In the genomic region with DNA sequence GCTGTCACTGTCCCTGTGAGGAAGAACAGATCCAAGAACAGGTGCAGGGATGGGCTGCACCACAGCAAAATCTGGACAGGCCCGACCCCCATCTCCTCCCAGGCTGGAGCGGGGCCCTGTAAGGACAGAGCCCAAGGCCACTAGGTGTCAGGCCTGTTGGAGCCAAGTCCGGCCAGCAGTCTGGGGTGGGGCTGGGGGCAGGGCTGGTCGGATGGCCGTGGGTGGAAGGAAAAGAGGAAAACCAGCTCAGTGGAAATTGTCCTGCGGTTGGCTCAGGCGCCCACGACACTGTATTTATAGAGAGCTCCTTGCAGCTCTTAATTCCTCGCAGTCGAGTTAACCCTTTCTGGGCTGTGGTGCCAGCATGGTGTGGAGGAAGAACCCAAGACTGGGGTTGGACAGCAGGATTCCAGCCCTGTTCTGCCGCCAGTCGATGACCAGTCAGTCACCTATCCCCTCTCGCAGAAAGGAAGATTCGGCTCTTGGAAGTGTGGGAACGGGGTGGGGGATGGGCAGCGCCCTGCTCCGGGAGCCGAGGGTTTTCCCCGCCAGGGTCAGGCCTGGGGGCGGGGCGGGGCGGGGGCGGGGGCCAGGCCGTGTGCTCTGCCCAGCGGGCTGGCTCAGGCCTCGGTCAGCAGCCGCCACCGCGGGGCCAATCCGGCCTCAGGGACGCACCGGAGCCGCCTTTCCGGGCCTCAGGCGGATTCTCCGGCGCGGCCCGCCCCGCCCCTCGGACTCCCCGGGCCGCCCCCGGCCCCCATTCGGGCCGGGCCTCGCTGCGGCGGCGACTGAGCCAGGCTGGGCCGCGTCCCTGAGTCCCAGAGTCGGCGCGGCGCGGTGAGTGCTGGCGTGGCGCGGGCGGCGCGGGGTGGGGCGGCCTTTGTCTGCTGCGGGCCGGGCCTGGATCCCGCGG, we compare ENCODE assay signal across 8 cellular contexts. TPM values are rescaled to one million over a fixed set of nuclear protein-coding genes. Genes with fewer than 3 reads are reported as not detected.
DNase-seq lines count a peak whose midpoint lies in the region; ATAC-seq and TF ChIP-seq lines count a peak whose summit lies in the region.

A gene (plus strand): TSS at position 760 of the 913 bp plus-strand sequence. CDS start 15,257 bp downstream, outside the sequence.

- no peaks in the 10 kb centered on the region for H4K20me1 ChIP-seq in mammary epithelial cell (ENCODE audit: insufficient read depth, low read length)

- dilution Hi-C loops in mammary epithelial cell (cut with HindIII; ENCODE audit: low sequenced_read_pairs), result no loop called here

- peaks cover 45% of the 10 kb centered on the region for H3K79me2 ChIP-seq in mammary epithelial cell (ENCODE audit: insufficient read depth, low read length)

- ATAC-seq in HG03521 (IDR thresholded peaks at IDR 0.05; ENCODE audit: unreplicated experiment), result no peak
- ATAC-seq in GM21737 (IDR thresholded peaks at IDR 0.05; ENCODE audit: unreplicated experiment), result no peak

- DNase-seq in AG04449 (ENCODE audit: low read depth, low spot score), result no peak
- DNase-seq in GM10248 (ENCODE audit: extremely low spot score), result peak; percentile 78
- DNase-seq in NT2/D1 (ENCODE audit: low read depth, low spot score), result no peak
- DNase-seq in mammary epithelial cell, result peak; percentile 55

- H3K36me3 ChIP-seq in NT2/D1 (ENCODE audit: insufficient read depth, insufficient read length, low read length), result peaks cover 3% of the 10 kb centered on the region
- no peaks in the 10 kb centered on the region for H3K36me3 ChIP-seq in mammary epithelial cell (ENCODE audit: insufficient read depth, low read length)
- no peaks in the 10 kb centered on the region for H3K36me3 ChIP-seq in iPS-15b (ENCODE audit: control insufficient read depth, insufficient read depth, low read length)
- no peaks in the 10 kb centered on the region for H3K36me3 ChIP-seq in rectal smooth muscle tissue (ENCODE audit: control insufficient read depth, insufficient read depth, low read length)

- CTCF ChIA-PET in AG04449 (lab: Yijun Ruan, JAX), result interaction anchor here (0.9 to 15.1 kb wide), 10 partner anchors 11 to 124 kb away, joined by 3 to 378 read pairs (median 8); a partner anchor contains a TSS
- CTCF ChIA-PET in GM10248 (lab: Yijun Ruan, JAX), result interaction anchor here (0.8 to 15.1 kb wide), 6 partner anchors 15 to 146 kb away, joined by 3 to 392 read pairs (median 4); no protein-coding TSS in a partner anchor
- CTCF ChIA-PET in mammary epithelial cell (lab: Charles Lee; ENCODE audit: low non-redundant PET), result interaction anchor here (0.7 kb wide), 2 partner anchors 48 to 49 kb away, joined by 3 read pairs; no protein-coding TSS in a partner anchor

- H3K27me3 ChIP-seq in NT2/D1 (ENCODE audit: insufficient read depth, insufficient read length) (no peaks in the 10 kb centered on the region), mammary epithelial cell (ENCODE audit: insufficient read depth, low read length) (no peaks in the 10 kb centered on the region), iPS-15b (ENCODE audit: control insufficient read depth, insufficient read depth, low read length) (no peaks in the 10 kb centered on the region), rectal smooth muscle tissue (ENCODE audit: control insufficient read depth, insufficient read depth, low read length) (no peaks in the 10 kb centered on the region)

- WGBS in mammary epithelial cell (ENCODE audit: low coverage, missing lambda C conversion rate), result 0% methylated on average over 4 of the region's 68 CpGs

- peak within 1 kb of the TSS; percentile 70 for H2AFZ ChIP-seq in mammary epithelial cell (ENCODE audit: low read depth, low read length)

- H3K4me1 ChIP-seq in NT2/D1 (ENCODE audit: insufficient read depth, insufficient read length) (peaks cover 16% of the 10 kb centered on the region), mammary epithelial cell (ENCODE audit: insufficient read depth, low read length) (peaks cover 36% of the 10 kb centered on the region), iPS-15b (ENCODE audit: control insufficient read depth, insufficient read depth, low read length) (peaks cover 21% of the 10 kb centered on the region), rectal smooth muscle tissue (ENCODE audit: control insufficient read depth, insufficient read depth, low read length) (peaks cover 8% of the 10 kb centered on the region)

- TF ChIP-seq CTCF in AG04449 (IDR thresholded peaks at IDR 0.05; ENCODE audit: insufficient read depth, low read length, missing control alignments), result peak; percentile 32
- TF ChIP-seq CTCF in GM10248 (IDR thresholded peaks at IDR 0.05; ENCODE audit: control extremely low read depth, extremely low read depth, low read depth, missing control alignments), result peak; percentile 43
- peak in 1 of 2 donors; percentile 33 for TF ChIP-seq CTCF in mammary epithelial cell (conservative IDR thresholded peaks at IDR 0.05 in 1 of 2, IDR thresholded peaks at IDR 0.05 in 1 of 2; ENCODE audit: extremely low read depth in 1 of 2, insufficient read depth in 1 of 2, low read depth in 1 of 2, low read length in 2 of 2)

- no TSS peak for BruUV-seq in mammary epithelial cell (replicated peaks; lab: Mats Ljungman, UMichigan)

- peak within 1 kb of the TSS; percentile 89 for H3K9ac ChIP-seq in NT2/D1 (ENCODE audit: insufficient read length, low read depth)
- peak within 1 kb of the TSS; percentile 69 for H3K9ac ChIP-seq in mammary epithelial cell (ENCODE audit: insufficient read depth, low read length)
- peak within 1 kb of the TSS; percentile 84 for H3K9ac ChIP-seq in iPS-15b (ENCODE audit: low read depth, low read length)
- peak within 1 kb of the TSS; percentile 47 for H3K9ac ChIP-seq in rectal smooth muscle tissue (ENCODE audit: low read length)

- in situ Hi-C loops in mammary epithelial cell (cut with MboI; ENCODE audit: low sequenced_read_pairs in 2 of 2), result loop anchor here in 1 of 2 donors (25.0 kb wide), 1 partner anchor 372 kb away; no protein-coding TSS in a partner anchor

- H3K27ac ChIP-seq in mammary epithelial cell (ENCODE audit: insufficient read depth, low read depth, low read length) (peak within 1 kb of the TSS; percentile 54), rectal smooth muscle tissue (ENCODE audit: low read depth, low read length) (peak within 1 kb of the TSS; percentile 71)

- peak within 1 kb of the TSS; percentile 91 for H3K4me2 ChIP-seq in mammary epithelial cell (ENCODE audit: insufficient read depth, low read depth, low read length)

- H3K4me3 ChIP-seq in AG04449 (ENCODE audit: low read depth, low read length) (peak within 1 kb of the TSS; percentile 85), NT2/D1 (ENCODE audit: insufficient read length, low read depth) (peak within 1 kb of the TSS; percentile 84), mammary epithelial cell (replicated peaks in 1 of 3; ENCODE audit: insufficient read depth in 1 of 3, low read depth in 2 of 3, low read length in 3 of 3) (peak within 1 kb of the TSS; percentile 71 to 87 (median 84)), iPS-15b (ENCODE audit: low read depth, low read length) (peak within 1 kb of the TSS; percentile 76), rectal smooth muscle tissue (ENCODE audit: low read length) (peak within 1 kb of the TSS; percentile 75)

- POLR2A ChIA-PET in AG04449 (lab: Yijun Ruan, JAX) (interaction anchor here (1.1 to 2.4 kb wide), 3 partner anchors 13 to 52 kb away, joined by 3 to 6 read pairs (median 5); a partner anchor contains a TSS), GM10248 (lab: Yijun Ruan, JAX) (no interaction called here)

- intact Hi-C loops in mammary epithelial cell (cut with micrococcal nuclease), result loop anchor here (2.0 kb wide), 1 partner anchor 51 kb away; a partner anchor contains a TSS

- H3K9me3 ChIP-seq in NT2/D1 (ENCODE audit: insufficient read depth, low read length) (no peaks in the 10 kb centered on the region), mammary epithelial cell (replicated peaks; ENCODE audit: insufficient read depth, low read length) (no peaks in the 10 kb centered on the region), iPS-15b (ENCODE audit: control insufficient read depth, insufficient read depth, low read length) (no peaks in the 10 kb centered on the region)

RNA-seq across cellular contexts. Expression of the gene that starts here (rescaled TPM):
- 100 to 1,000 TPM in 1 of 2 donors, 10 to 100 TPM in 1; 50.5 to 110 TPM for total RNA-seq in mammary epithelial cell
- 128 TPM for polyA plus RNA-seq in mammary epithelial cell
- 224 TPM for polyA minus RNA-seq in mammary epithelial cell

Comparison
In these comparisons a context has a peak if more than half of its experiments do, and no peak if none do; other contexts are left out.
1. DNase-seq: peak in GM10248 (single experiment) and mammary epithelial cell (single experiment); none in AG04449 (single experiment) and NT2/D1 (single experiment).
2. Peak in every context shown above with its lines, with median percentiles within 50 percentile points of each other: H3K4me3 ChIP-seq and H3K9ac ChIP-seq.